Comparison of ENCODE assay signal across 17 cellular contexts in genomic region chr19:39385629-39386411, GRCh38. TPM values are rescaled to one million over a fixed set of nuclear protein-coding genes. Genes with fewer than 3 reads are reported as not detected.
A peak's percentile ranks its signal among the peaks of the same experiment; 100 is the strongest.
DNase-seq lines count a peak whose midpoint lies in the region; ATAC-seq and TF ChIP-seq lines count a peak whose summit lies in the region.
"Had no signal": no experiment of that assay in that cellular context is flagged by ENCODE, and none has a peak within 500 bp of the region (broad histone marks: within the 10 kb centered on the region; RNA-seq: fewer than 3 reads in every experiment).

No MANE protein-coding gene starts in this region.

- no peak overlapping the region for H3K27ac ChIP-seq in Karpas-422 (ENCODE audit: low read length)
- H3K27ac ChIP-seq: adrenal gland, GM23248, SJSA1 had no signal

- no peak for TF ChIP-seq CTCF in chondrocyte (IDR thresholded peaks at IDR 0.05)
- no peak for TF ChIP-seq CTCF in osteocyte (IDR thresholded peaks at IDR 0.05)

- ATAC-seq in HG03280 (IDR thresholded peaks at IDR 0.05; ENCODE audit: unreplicated experiment) (no peak), GM19328 (IDR thresholded peaks at IDR 0.05; ENCODE audit: unreplicated experiment) (no peak)
- ATAC-seq: activated CD8-positive, alpha-beta memory T cell treated with anti-CD3 and anti-CD28 coated beads, Interleukin-2, amount 10 ng/mL, durations not matched to agents 7 days and 5 days; left cardiac atrium; sciatic nerve had no signal

- no peaks in the 10 kb centered on the region for H3K9me3 ChIP-seq in Karpas-422 (ENCODE audit: low read length)
- H3K9me3 ChIP-seq: adrenal gland, SJSA1 had no signal

- H2AFZ ChIP-seq in Karpas-422 (ENCODE audit: low read length): no peak overlapping the region
- H2AFZ ChIP-seq: GM23248 had no signal

- no peaks in the 10 kb centered on the region for H4K20me1 ChIP-seq in Karpas-422 (ENCODE audit: insufficient read depth, low read depth, low read length)

- H3K4me1 ChIP-seq in Karpas-422 (ENCODE audit: low read length): peaks cover 11% of the 10 kb centered on the region

- no peak for DNase-seq in activated T-cell treated with anti-CD3 and anti-CD28 coated beads, Interleukin-2, amount 50 U/mL, for 24 hours
- no peak for DNase-seq in activated T-cell treated with anti-CD3 and anti-CD28 coated beads, Interleukin-2, amount 50 U/mL, for 1 hour
- DNase-seq in Karpas-422 (peak; percentile 44), chondrocyte (ENCODE audit: low spot score) (no peak), osteocyte (ENCODE audit: extremely low spot score, unreplicated experiment) (no peak), hypothalamus (lab: John Stamatoyannopoulos, UW) (no peak)
- DNase-seq: activated CD8-positive, alpha-beta memory T cell treated with anti-CD3 and anti-CD28 coated beads, Interleukin-2, amount 10 ng/mL, durations not matched to agents 7 days and 5 days; adrenal gland; cortex of kidney; GM23248; left cardiac atrium; NCI-H1105 treated with DMSO at 0.1 percent for 48 hours; stimulated activated CD4-positive, alpha-beta T cell treated with anti-CD3 and anti-CD28 coated beads, Interleukin-2, amount 100 ng/mL, for 48 hours had no signal

- no peak overlapping the region for H3K4me3 ChIP-seq in Karpas-422 (ENCODE audit: low read length)
- H3K4me3 ChIP-seq: adrenal gland, GM23248, SJSA1 had no signal

- H3K4me3 Mint-ChIP-seq in activated T-cell treated with anti-CD3 and anti-CD28 coated beads, Interleukin-2, amount 50 U/mL, for 24 hours: no peak overlapping the region
- no peak overlapping the region for H3K4me3 Mint-ChIP-seq in chondrocyte (ENCODE audit: unreplicated experiment)
- no peak overlapping the region for H3K4me3 Mint-ChIP-seq in osteocyte (ENCODE audit: unreplicated experiment)
- H3K4me3 Mint-ChIP-seq: activated CD8-positive, alpha-beta memory T cell treated with anti-CD3 and anti-CD28 coated beads, Interleukin-2, amount 10 ng/mL, durations not matched to agents 7 days and 5 days had no signal

- peaks cover 21% of the 10 kb centered on the region for H3K4me1 Mint-ChIP-seq in activated T-cell treated with anti-CD3 and anti-CD28 coated beads, Interleukin-2, amount 50 U/mL, for 24 hours (ENCODE audit: low read depth)
- H3K4me1 Mint-ChIP-seq in chondrocyte (ENCODE audit: low read depth) (peaks cover 14% of the 10 kb centered on the region), osteocyte (ENCODE audit: unreplicated experiment) (peaks cover 9% of the 10 kb centered on the region)

- H3K9ac ChIP-seq in Karpas-422 (ENCODE audit: low read length): no peak overlapping the region
- H3K9ac ChIP-seq: GM23248 had no signal

- H3K27ac Mint-ChIP-seq in activated T-cell treated with anti-CD3 and anti-CD28 coated beads, Interleukin-2, amount 50 U/mL, for 24 hours: peak overlapping the region; percentile 82
- peak overlapping the region; percentile 70 for H3K27ac Mint-ChIP-seq in chondrocyte (ENCODE audit: unreplicated experiment)
- peak overlapping the region; percentile 47 for H3K27ac Mint-ChIP-seq in osteocyte (ENCODE audit: unreplicated experiment)

- H3K9me3 Mint-ChIP-seq in activated T-cell treated with anti-CD3 and anti-CD28 coated beads, Interleukin-2, amount 50 U/mL, for 24 hours: no peaks in the 10 kb centered on the region
- H3K9me3 Mint-ChIP-seq in chondrocyte (ENCODE audit: low read depth) (no peaks in the 10 kb centered on the region), osteocyte (ENCODE audit: unreplicated experiment) (no peaks in the 10 kb centered on the region)

- peaks cover 95% of the 10 kb centered on the region for H3K36me3 Mint-ChIP-seq in activated T-cell treated with anti-CD3 and anti-CD28 coated beads, Interleukin-2, amount 50 U/mL, for 24 hours (ENCODE audit: low read depth)
- H3K36me3 Mint-ChIP-seq in chondrocyte (ENCODE audit: low read depth) (peaks cover 39% of the 10 kb centered on the region), osteocyte (ENCODE audit: unreplicated experiment) (peaks cover 40% of the 10 kb centered on the region)

- no peak overlapping the region for H3K4me2 ChIP-seq in Karpas-422 (ENCODE audit: low read depth, low read length, poor library complexity, severe bottlenecking)

- peaks cover 19% of the 10 kb centered on the region for H3K36me3 ChIP-seq in Karpas-422 (ENCODE audit: insufficient read depth, low read length)

- H3K27me3 ChIP-seq in Karpas-422 (ENCODE audit: low read length): no peaks in the 10 kb centered on the region
- H3K27me3 ChIP-seq: adrenal gland, SJSA1 had no signal

- peaks cover 13% of the 10 kb centered on the region for H3K79me2 ChIP-seq in Karpas-422 (ENCODE audit: low read length)

- no peaks in the 10 kb centered on the region for H3K27me3 Mint-ChIP-seq in activated T-cell treated with anti-CD3 and anti-CD28 coated beads, Interleukin-2, amount 50 U/mL, for 24 hours
- H3K27me3 Mint-ChIP-seq in chondrocyte (ENCODE audit: low read depth) (no peaks in the 10 kb centered on the region), osteocyte (ENCODE audit: unreplicated experiment) (no peaks in the 10 kb centered on the region)
- H3K27me3 Mint-ChIP-seq: activated CD8-positive, alpha-beta memory T cell treated with anti-CD3 and anti-CD28 coated beads, Interleukin-2, amount 10 ng/mL, durations not matched to agents 7 days and 5 days had no signal

- H3K9me2 ChIP-seq in Karpas-422 (replicated peaks; ENCODE audit: insufficient read depth, low read length): no peaks in the 10 kb centered on the region

RNA-seq across cellular contexts. Expression of gene PAF1, which starts 5.1 kb away (rescaled TPM):
- 25.3 and 26.7 TPM in 2 replicates for total RNA-seq in Karpas-422 (2014; rRNA removed; shearing (Covaris generic); ENCODE audit: low replicate concordance)
- total RNA-seq in chondrocyte (32.2 to 39.7 TPM (median 32.5 TPM) in 3 replicates), osteocyte (45.6 and 45.9 TPM in 2 replicates)

RNA-seq across cellular contexts. Expression of gene MED29, which starts 5.4 kb away (rescaled TPM):
- 18.1 and 18.6 TPM in 2 replicates for total RNA-seq in Karpas-422 (2014; rRNA removed; shearing (Covaris generic); ENCODE audit: low replicate concordance)
- total RNA-seq in chondrocyte: 27.0 to 31.1 TPM (median 28.7 TPM) in 3 replicates
- 37.1 and 38.7 TPM in 2 replicates for total RNA-seq in osteocyte

RNA-seq across cellular contexts. Expression of gene ZFP36, which starts 20.8 kb away (rescaled TPM):
- total RNA-seq in Karpas-422 (2014; rRNA removed; shearing (Covaris generic); ENCODE audit: low replicate concordance): 10.3 and 16.3 TPM in 2 replicates
- 30.2 to 55.7 TPM (median 46.3 TPM) in 3 replicates for total RNA-seq in chondrocyte
- 81.5 and 105 TPM in 2 replicates for total RNA-seq in osteocyte

RNA-seq across cellular contexts. Expression of gene PLEKHG2, which starts 26.6 kb away (rescaled TPM):
- total RNA-seq in Karpas-422 (2014; rRNA removed; shearing (Covaris generic); ENCODE audit: low replicate concordance): 19.0 and 22.2 TPM in 2 replicates
- total RNA-seq in chondrocyte (108 to 154 TPM (median 150 TPM) in 3 replicates), osteocyte (131 and 150 TPM in 2 replicates)

RNA-seq across cellular contexts. Expression of gene SAMD4B, which starts 43.6 kb away (rescaled TPM):
- 50.9 and 78.1 TPM in 2 replicates for total RNA-seq in Karpas-422 (2014; rRNA removed; shearing (Covaris generic); ENCODE audit: low replicate concordance)
- total RNA-seq in chondrocyte (77.3 to 82.9 TPM (median 81.1 TPM) in 3 replicates), osteocyte (100 and 101 TPM in 2 replicates)
